ENCODE assay signal across 26 cellular contexts in the genomic region with DNA sequence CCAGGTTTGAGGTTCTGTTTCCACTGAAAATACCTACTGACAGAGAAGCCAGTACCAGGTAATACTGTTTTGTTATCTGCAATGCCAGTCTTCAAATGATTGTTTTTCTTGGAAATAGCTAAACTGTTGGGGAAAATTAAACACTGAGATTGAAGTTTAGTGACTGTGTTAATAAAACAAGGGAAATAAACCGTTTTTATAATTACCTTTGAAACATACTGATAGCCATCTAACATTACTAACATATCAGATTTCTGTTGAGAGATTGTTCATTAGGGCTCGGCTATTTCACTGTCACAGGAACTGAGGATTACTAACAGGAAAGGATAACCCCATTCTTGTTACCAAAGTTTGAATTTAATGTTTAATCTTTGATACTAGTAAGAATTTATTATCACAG. TPM values are rescaled to one million over a fixed set of nuclear protein-coding genes. Genes with fewer than 3 reads are reported as not detected.
DNase-seq lines count a peak whose midpoint lies in the region; ATAC-seq, FAIRE-seq and TF ChIP-seq lines count a peak whose summit lies in the region.
"Had no signal": no experiment of that assay in that cellular context is flagged by ENCODE, and none has a peak within 500 bp of the region (broad histone marks: within the 10 kb centered on the region; RNA-seq: fewer than 3 reads in every experiment).

No MANE protein-coding gene starts in this region.

- no peaks in the 10 kb centered on the region for H4K20me1 ChIP-seq in HCT116 (ENCODE audit: insufficient read depth)

- no TSS peak for BruUV-seq in A673 (replicated peaks; lab: Mats Ljungman, UMichigan)
- no TSS peak for BruUV-seq in HCT116 (replicated peaks; lab: Mats Ljungman, UMichigan)

- H3K79me2 ChIP-seq in HCT116 (ENCODE audit: insufficient read depth, low read length), result peaks cover 85% of the 10 kb centered on the region

- no peak overlapping the region for H3K27ac ChIP-seq in A673 (ENCODE audit: low read depth, low read length, poor library complexity, severe bottlenecking)
- H3K27ac ChIP-seq in HCT116 (ENCODE audit: low read depth, low read length), result peak overlapping the region; percentile 83
- H3K27ac ChIP-seq in VCaP, result peak overlapping the region; percentile 63

- no peaks in the 10 kb centered on the region for H3K27me3 Mint-ChIP-seq in memory B cell
- H3K27me3 Mint-ChIP-seq: activated CD4-positive, alpha-beta T cell treated with anti-CD3 and anti-CD28 coated beads, Interleukin-2, amount 10 ng/mL, durations not matched to agents 7 days and 5 days; type B pancreatic cell had no signal

- no peaks in the 10 kb centered on the region for H3K9me3 ChIP-seq in A673 (ENCODE audit: low read depth, low read length, poor library complexity, severe bottlenecking)
- no peaks in the 10 kb centered on the region for H3K9me3 ChIP-seq in HCT116 (ENCODE audit: control insufficient read depth in 1 of 2, insufficient read depth in 1 of 2, low read depth in 1 of 2, low read length in 2 of 2)

- no peak overlapping the region for H3K4me2 ChIP-seq in HCT116 (ENCODE audit: low read length)

- no peaks in the 10 kb centered on the region for H3K9me2 ChIP-seq in HCT116 (ENCODE audit: insufficient read depth)

- TF ChIP-seq CTCF in A673 (conservative IDR thresholded peaks at IDR 0.05; ENCODE audit: low read depth, low read length), result no peak
- no peak for TF ChIP-seq CTCF in HCT116 (IDR thresholded peaks at IDR 0.05 in 2 of 3, conservative IDR thresholded peaks at IDR 0.05 in 1 of 3; ENCODE audit: borderline replicate concordance in 1 of 3, insufficient read depth in 1 of 3, low read depth in 2 of 3, low read length in 2 of 3)
- no peak for TF ChIP-seq CTCF in VCaP (conservative IDR thresholded peaks at IDR 0.05)

- H3K4me3 ChIP-seq in A673 (ENCODE audit: low read depth, low read length, poor library complexity, severe bottlenecking) (no peak overlapping the region), HCT116 (replicated peaks in 1 of 2; ENCODE audit: low read depth in 1 of 2, low read length in 2 of 2) (no peak overlapping the region)
- H3K4me3 ChIP-seq: K562 had no signal

- RAD21 ChIA-PET in HCT116 (lab: Charles Lee; ENCODE audit: low non-redundant PET in 1 of 2, low total read pairs in 2 of 2, uncharacterized antibody in 2 of 2, unreplicated experiment in 2 of 2), result no interaction called here

- peaks cover 28% of the 10 kb centered on the region for H3K4me1 ChIP-seq in A673 (ENCODE audit: insufficient read depth, low read length, poor library complexity, severe bottlenecking)
- H3K4me1 ChIP-seq in HCT116 (ENCODE audit: control insufficient read depth in 1 of 2, insufficient read depth in 2 of 2, low read length in 2 of 2), result peaks cover 90 to 93% of the 10 kb centered on the region in 2 experiments

- CTCF ChIA-PET in A673 (lab: Charles Lee), result no interaction called here
- CTCF ChIA-PET in HCT116 (lab: Charles Lee), result no interaction called here

- H3K4me1 Mint-ChIP-seq in memory B cell, result peaks cover 28% of the 10 kb centered on the region

- no peak for ATAC-seq in HCT116
- no peak for ATAC-seq in memory B cell (ENCODE audit: low read depth)
- ATAC-seq: activated T-cell treated with anti-CD3 and anti-CD28 coated beads, Interleukin-2, amount 50 U/mL, for 4 hours; K562; left ventricle myocardium superior had no signal

- peaks cover 6% of the 10 kb centered on the region for H3K36me3 Mint-ChIP-seq in memory B cell

- peak; percentile 34 for DNase-seq in A673 (ENCODE audit: low spot score)
- no peak for DNase-seq in HCT116 (ENCODE audit: low read depth, low spot score)
- DNase-seq in memory B cell (ENCODE audit: low spot score in 2 of 2), result no peak
- DNase-seq in Kasumi-1 (lab: John Stamatoyannopoulos, UW), result no peak
- no peak for DNase-seq in RCC 7860 (ENCODE audit: low spot score)
- DNase-seq in NOMO-1 treated with DMSO at 0.1 percent for 48 hours (lab: John Stamatoyannopoulos, UW; ENCODE audit: unreplicated experiment), result no peak
- DNase-seq in stimulated activated CD4-positive, alpha-beta T cell treated with anti-CD3 and anti-CD28 coated beads, Interleukin-1b, Interleukin-23, amount 100 ng/mL, for 48 hours, result no peak
- DNase-seq: activated CD4-positive, alpha-beta T cell treated with anti-CD3 and anti-CD28 coated beads, Interleukin-2, amount 10 ng/mL, durations not matched to agents 7 days and 5 days; activated naive CD4-positive, alpha-beta T cell; activated T-cell treated with anti-CD3 and anti-CD28 coated beads, Interleukin-2, amount 50 U/mL, for 4 hours; CD8-positive, alpha-beta memory T cell; DMS153; effector CD8-positive, alpha-beta T cell; left ventricle myocardium superior; NCI-H1417 treated with DMSO at 0.1 percent for 48 hours; NCI-H2081 treated with DMSO at 0.1 percent for 48 hours; NCI-H446; NCI-H774; retina; small intestine had no signal

- TF ChIP-seq RAD21 in HCT116 (IDR thresholded peaks at IDR 0.05; ENCODE audit: low read depth), result no peak

- no peak overlapping the region for H2AFZ ChIP-seq in HCT116 (ENCODE audit: low read depth, low read length, poor library complexity, severe bottlenecking)

- H3K27me3 ChIP-seq in A673 (replicated peaks; ENCODE audit: insufficient read depth, low read depth, low read length, poor library complexity), result no peaks in the 10 kb centered on the region
- H3K27me3 ChIP-seq in HCT116 (ENCODE audit: insufficient read depth, low read length), result no peaks in the 10 kb centered on the region

- FAIRE-seq in RCC 7860 (lab: Jason Lieb, UNC), result no peak
- FAIRE-seq: H1, islet of Langerhans, K562, small intestine had no signal

- POLR2A ChIA-PET in A673 (lab: Charles Lee; ENCODE audit: low non-redundant PET), result no interaction called here
- POLR2A ChIA-PET in HCT116 (lab: Charles Lee), result no interaction called here

- no peak for TF ChIP-seq POLR2A in HCT116 (IDR thresholded peaks at IDR 0.05; ENCODE audit: borderline replicate concordance, extremely low read depth, insufficient read depth, insufficient read length)

- 0 out of 2 replicates have a peak overlapping the region, but pooled peaks have one; percentile 2 for H3K9ac ChIP-seq in HCT116 (ENCODE audit: low read length)

- H3K4me3 Mint-ChIP-seq in memory B cell, result no peak overlapping the region
- H3K4me3 Mint-ChIP-seq: activated CD4-positive, alpha-beta T cell treated with anti-CD3 and anti-CD28 coated beads, Interleukin-2, amount 10 ng/mL, durations not matched to agents 7 days and 5 days; activated T-cell treated with anti-CD3 and anti-CD28 coated beads, Interleukin-2, amount 50 U/mL, for 4 hours; CD8-positive, alpha-beta memory T cell; nephron; type B pancreatic cell had no signal

- H3K9me3 Mint-ChIP-seq in memory B cell, result no peaks in the 10 kb centered on the region
- H3K9me3 Mint-ChIP-seq: activated CD4-positive, alpha-beta T cell treated with anti-CD3 and anti-CD28 coated beads, Interleukin-2, amount 10 ng/mL, durations not matched to agents 7 days and 5 days; activated T-cell treated with anti-CD3 and anti-CD28 coated beads, Interleukin-2, amount 50 U/mL, for 4 hours; CD8-positive, alpha-beta memory T cell; nephron; type B pancreatic cell had no signal

- intact Hi-C loops in A673 (cut with micrococcal nuclease; ENCODE audit: unreplicated experiment) (loop anchor here (5.0 kb wide), 1 partner anchor 69 kb away; no protein-coding TSS in a partner anchor), HCT116 (cut with micrococcal nuclease) (no loop called here)

- H3K36me3 ChIP-seq in A673 (ENCODE audit: insufficient read depth, low read length, poor library complexity, severe bottlenecking) (peaks cover 16% of the 10 kb centered on the region), HCT116 (ENCODE audit: control insufficient read depth in 1 of 2, insufficient read depth in 2 of 2, low read length in 2 of 2) (peaks cover 17 to 48% of the 10 kb centered on the region in 2 experiments)

- H3K27ac Mint-ChIP-seq in memory B cell, result peak overlapping the region; percentile 80
- H3K27ac Mint-ChIP-seq: type B pancreatic cell had no signal

TF ChIP-seq in HCT116, 20 proteins besides CTCF, POLR2A, EP300 and RAD21 (continues in another document):
- TF ChIP-seq ZNF274 (IDR thresholded peaks at IDR 0.05; ENCODE audit: low read depth, low read length) (no peak), CBX3 (IDR thresholded peaks at IDR 0.05; ENCODE audit: low read depth) (no peak), POLR2AphosphoS5 (IDR thresholded peaks at IDR 0.05; ENCODE audit: low read depth, low read length) (no peak), FOSL1 (IDR thresholded peaks at IDR 0.05; ENCODE audit: low read depth) (no peak)
- TF ChIP-seq, protein P1, sequence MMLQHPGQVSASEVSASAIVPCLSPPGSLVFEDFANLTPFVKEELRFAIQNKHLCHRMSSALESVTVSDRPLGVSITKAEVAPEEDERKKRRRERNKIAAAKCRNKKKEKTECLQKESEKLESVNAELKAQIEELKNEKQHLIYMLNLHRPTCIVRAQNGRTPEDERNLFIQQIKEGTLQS (IDR thresholded peaks at IDR 0.05), result no peak
- TF ChIP-seq, protein P2, sequence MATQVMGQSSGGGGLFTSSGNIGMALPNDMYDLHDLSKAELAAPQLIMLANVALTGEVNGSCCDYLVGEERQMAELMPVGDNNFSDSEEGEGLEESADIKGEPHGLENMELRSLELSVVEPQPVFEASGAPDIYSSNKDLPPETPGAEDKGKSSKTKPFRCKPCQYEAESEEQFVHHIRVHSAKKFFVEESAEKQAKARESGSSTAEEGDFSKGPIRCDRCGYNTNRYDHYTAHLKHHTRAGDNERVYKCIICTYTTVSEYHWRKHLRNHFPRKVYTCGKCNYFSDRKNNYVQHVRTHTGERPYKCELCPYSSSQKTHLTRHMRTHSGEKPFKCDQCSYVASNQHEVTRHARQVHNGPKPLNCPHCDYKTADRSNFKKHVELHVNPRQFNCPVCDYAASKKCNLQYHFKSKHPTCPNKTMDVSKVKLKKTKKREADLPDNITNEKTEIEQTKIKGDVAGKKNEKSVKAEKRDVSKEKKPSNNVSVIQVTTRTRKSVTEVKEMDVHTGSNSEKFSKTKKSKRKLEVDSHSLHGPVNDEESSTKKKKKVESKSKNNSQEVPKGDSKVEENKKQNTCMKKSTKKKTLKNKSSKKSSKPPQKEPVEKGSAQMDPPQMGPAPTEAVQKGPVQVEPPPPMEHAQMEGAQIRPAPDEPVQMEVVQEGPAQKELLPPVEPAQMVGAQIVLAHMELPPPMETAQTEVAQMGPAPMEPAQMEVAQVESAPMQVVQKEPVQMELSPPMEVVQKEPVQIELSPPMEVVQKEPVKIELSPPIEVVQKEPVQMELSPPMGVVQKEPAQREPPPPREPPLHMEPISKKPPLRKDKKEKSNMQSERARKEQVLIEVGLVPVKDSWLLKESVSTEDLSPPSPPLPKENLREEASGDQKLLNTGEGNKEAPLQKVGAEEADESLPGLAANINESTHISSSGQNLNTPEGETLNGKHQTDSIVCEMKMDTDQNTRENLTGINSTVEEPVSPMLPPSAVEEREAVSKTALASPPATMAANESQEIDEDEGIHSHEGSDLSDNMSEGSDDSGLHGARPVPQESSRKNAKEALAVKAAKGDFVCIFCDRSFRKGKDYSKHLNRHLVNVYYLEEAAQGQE (IDR thresholded peaks at IDR 0.05; ENCODE audit: low read depth), result no peak

RNA-seq across cellular contexts. Expression of gene CYB5B, which starts 42.1 kb away (rescaled TPM):
- total RNA-seq in A673 (2021) (223 and 242 TPM in 2 replicates), HCT116 (2021; ENCODE audit: unreplicated experiment) (689 TPM)
- polyA plus RNA-seq in HCT116 (2012), result 259 and 345 TPM in 2 replicates
